10 cellular contexts compared by ENCODE assay signal in the genomic region with DNA sequence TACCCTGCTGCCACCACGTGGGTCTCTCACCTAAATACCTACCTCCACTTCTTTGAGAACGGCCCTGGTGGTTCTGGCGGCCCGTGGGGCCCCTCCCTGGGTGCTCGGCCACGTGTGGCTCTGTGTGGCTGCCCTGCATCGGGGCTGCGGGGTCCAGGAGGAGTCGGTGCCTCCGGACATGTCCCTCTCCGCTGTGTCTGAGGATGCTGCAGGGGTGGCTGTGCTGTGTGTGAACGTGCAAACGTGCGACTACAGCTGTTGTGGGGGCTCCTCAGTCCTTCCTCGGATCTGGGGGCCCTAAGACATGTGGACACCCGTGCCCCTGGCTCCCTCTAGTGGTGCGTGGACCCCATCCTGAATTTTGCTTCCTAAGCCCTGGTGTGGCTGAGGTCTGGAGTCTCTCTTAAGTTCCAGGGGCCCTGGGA.
DNase-seq lines count a peak whose midpoint lies in the region; ATAC-seq and TF ChIP-seq lines count a peak whose summit lies in the region.
"Had no signal": no experiment of that assay in that cellular context is flagged by ENCODE, and none has a peak within 500 bp of the region (broad histone marks: within the 10 kb centered on the region; RNA-seq: fewer than 3 reads in every experiment).

No MANE protein-coding gene starts in this region.

- H3K4me3 Mint-ChIP-seq in endothelial cell (ENCODE audit: unreplicated experiment), result no peak overlapping the region

- H3K27me3 Mint-ChIP-seq in endothelial cell (ENCODE audit: unreplicated experiment), result peaks cover 1% of the 10 kb centered on the region

- no peaks in the 10 kb centered on the region for H3K4me1 ChIP-seq in osteoblast (ENCODE audit: insufficient read depth, low read length)

- ATAC-seq in HG03025 (IDR thresholded peaks at IDR 0.05; ENCODE audit: low FRiP score, unreplicated experiment), result no peak

- no peaks in the 10 kb centered on the region for H3K79me2 ChIP-seq in osteoblast (ENCODE audit: insufficient read depth, low read length)

- H3K4me3 ChIP-seq in GM12864 (ENCODE audit: low read depth, low read length) (no peak overlapping the region), osteoblast (ENCODE audit: insufficient read depth, low read length) (no peak overlapping the region)
- H3K4me3 ChIP-seq: adrenal gland had no signal

- H3K9me3 ChIP-seq in osteoblast (ENCODE audit: low read depth, low read length), result no peaks in the 10 kb centered on the region
- H3K9me3 ChIP-seq: adrenal gland had no signal

- TF ChIP-seq CTCF in GM12864 (IDR thresholded peaks at IDR 0.05; ENCODE audit: low read depth, low read length, missing control alignments) (peak; percentile 54), endothelial cell (IDR thresholded peaks at IDR 0.05; ENCODE audit: unreplicated experiment) (peak; percentile 66), osteoblast (IDR thresholded peaks at IDR 0.05; ENCODE audit: extremely low read depth, low read depth, low read length) (peak; percentile 17)

- no peak overlapping the region for H2AFZ ChIP-seq in osteoblast (ENCODE audit: low read length)

- no peak overlapping the region for H3K27ac Mint-ChIP-seq in endothelial cell (ENCODE audit: unreplicated experiment)

- H3K36me3 Mint-ChIP-seq in endothelial cell (ENCODE audit: low read depth, unreplicated experiment), result no peaks in the 10 kb centered on the region

- no peaks in the 10 kb centered on the region for H3K36me3 ChIP-seq in osteoblast (ENCODE audit: insufficient read depth, low read length)
- H3K36me3 ChIP-seq: adrenal gland had no signal

- no peaks in the 10 kb centered on the region for H3K9me3 Mint-ChIP-seq in endothelial cell (ENCODE audit: unreplicated experiment)

- H3K27me3 ChIP-seq in osteoblast (ENCODE audit: insufficient read depth, low read length), result no peaks in the 10 kb centered on the region
- H3K27me3 ChIP-seq: adrenal gland had no signal

- H3K4me2 ChIP-seq in osteoblast (ENCODE audit: insufficient read depth, low read length), result no peak overlapping the region

- DNase-seq in GM12864 (ENCODE audit: low read depth), result no peak
- peak; percentile 21 for DNase-seq in LHCN-M2 (ENCODE audit: low read depth)
- DNase-seq in endothelial cell (ENCODE audit: low spot score), result peak; percentile 60
- DNase-seq in osteoblast (ENCODE audit: insufficient read length, low spot score, missing footprints), result no peak
- no peak for DNase-seq in COLO829 (ENCODE audit: low spot score)
- no peak for DNase-seq in activated effector memory CD4-positive, alpha-beta T cell treated with Interleukin-2 at 50 U/mL for 16 hours
- no peak for DNase-seq in NCI-H2171 treated with DMSO at 0.1 percent for 48 hours (lab: John Stamatoyannopoulos, UW)
- DNase-seq: NCI-H774 had no signal

- no peaks in the 10 kb centered on the region for H4K20me1 ChIP-seq in osteoblast (ENCODE audit: insufficient read depth, low read length)

- H3K4me1 Mint-ChIP-seq in endothelial cell (ENCODE audit: unreplicated experiment), result peaks cover 18% of the 10 kb centered on the region

- no peak overlapping the region for H3K27ac ChIP-seq in osteoblast (ENCODE audit: low read depth, low read length)
- H3K27ac ChIP-seq: adrenal gland had no signal

Comparison
In these comparisons a context has a peak if more than half of its experiments do, and no peak if none do; other contexts are left out.
1. DNase-seq: peak in LHCN-M2 (single experiment) and endothelial cell (single experiment); none in GM12864 (single experiment), osteoblast (single experiment), COLO829 (single experiment), activated effector memory CD4-positive, alpha-beta T cell treated with Interleukin-2 at 50 U/mL for 16 hours (single experiment) and NCI-H2171 treated with DMSO at 0.1 percent for 48 hours (single experiment).
2. Peak in every context shown above with its lines, with median percentiles within 50 percentile points of each other: CTCF ChIP-seq.